ENCODE assay signal across 2 cellular contexts in the genomic region with DNA sequence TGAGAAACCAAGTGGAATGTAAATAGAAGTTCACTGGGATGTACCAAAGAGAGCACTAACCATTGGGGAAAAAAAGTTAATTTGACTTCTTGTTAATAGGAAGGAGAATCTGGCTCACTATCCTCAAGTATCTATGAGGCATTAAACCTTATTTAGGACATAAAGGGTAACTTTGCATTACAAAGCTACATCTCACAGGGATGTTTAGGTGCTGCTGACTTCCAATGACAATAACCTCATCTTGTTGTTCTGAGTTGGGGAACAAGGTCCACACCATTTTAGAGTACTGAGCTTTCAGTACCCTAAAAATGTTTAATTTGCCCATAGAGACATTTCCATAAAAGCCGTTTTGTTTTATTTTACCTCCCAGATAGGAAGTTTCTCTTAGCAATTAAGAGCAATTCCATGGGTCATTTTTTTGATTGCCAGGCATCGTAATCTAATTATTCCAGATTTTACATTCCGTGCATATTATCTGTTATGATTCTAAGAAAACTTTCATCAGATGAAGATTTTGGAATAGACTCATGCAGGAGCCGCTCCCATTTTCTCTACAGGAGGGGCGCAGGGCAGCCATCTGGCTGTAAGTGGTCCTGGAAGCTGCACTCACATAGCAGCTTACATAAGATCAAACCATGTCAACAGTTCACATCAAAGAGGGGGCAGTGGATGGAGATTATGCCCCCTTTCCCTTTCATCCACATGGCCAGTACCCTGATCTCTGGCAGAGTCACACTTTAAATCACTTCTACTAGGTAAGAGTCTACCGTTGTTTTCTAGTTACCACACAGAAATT.
TF ChIP-seq lines count a peak whose summit lies in the region.

No MANE protein-coding gene starts in this region.

TF ChIP-seq in SK-N-SH, 30 proteins besides CTCF, POLR2A, EP300 and RAD21:
- TF ChIP-seq, protein P1, sequence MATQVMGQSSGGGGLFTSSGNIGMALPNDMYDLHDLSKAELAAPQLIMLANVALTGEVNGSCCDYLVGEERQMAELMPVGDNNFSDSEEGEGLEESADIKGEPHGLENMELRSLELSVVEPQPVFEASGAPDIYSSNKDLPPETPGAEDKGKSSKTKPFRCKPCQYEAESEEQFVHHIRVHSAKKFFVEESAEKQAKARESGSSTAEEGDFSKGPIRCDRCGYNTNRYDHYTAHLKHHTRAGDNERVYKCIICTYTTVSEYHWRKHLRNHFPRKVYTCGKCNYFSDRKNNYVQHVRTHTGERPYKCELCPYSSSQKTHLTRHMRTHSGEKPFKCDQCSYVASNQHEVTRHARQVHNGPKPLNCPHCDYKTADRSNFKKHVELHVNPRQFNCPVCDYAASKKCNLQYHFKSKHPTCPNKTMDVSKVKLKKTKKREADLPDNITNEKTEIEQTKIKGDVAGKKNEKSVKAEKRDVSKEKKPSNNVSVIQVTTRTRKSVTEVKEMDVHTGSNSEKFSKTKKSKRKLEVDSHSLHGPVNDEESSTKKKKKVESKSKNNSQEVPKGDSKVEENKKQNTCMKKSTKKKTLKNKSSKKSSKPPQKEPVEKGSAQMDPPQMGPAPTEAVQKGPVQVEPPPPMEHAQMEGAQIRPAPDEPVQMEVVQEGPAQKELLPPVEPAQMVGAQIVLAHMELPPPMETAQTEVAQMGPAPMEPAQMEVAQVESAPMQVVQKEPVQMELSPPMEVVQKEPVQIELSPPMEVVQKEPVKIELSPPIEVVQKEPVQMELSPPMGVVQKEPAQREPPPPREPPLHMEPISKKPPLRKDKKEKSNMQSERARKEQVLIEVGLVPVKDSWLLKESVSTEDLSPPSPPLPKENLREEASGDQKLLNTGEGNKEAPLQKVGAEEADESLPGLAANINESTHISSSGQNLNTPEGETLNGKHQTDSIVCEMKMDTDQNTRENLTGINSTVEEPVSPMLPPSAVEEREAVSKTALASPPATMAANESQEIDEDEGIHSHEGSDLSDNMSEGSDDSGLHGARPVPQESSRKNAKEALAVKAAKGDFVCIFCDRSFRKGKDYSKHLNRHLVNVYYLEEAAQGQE (IDR thresholded peaks at IDR 0.05; ENCODE audit: low read depth, low read length), result no peak
- TF ChIP-seq, protein P2, sequence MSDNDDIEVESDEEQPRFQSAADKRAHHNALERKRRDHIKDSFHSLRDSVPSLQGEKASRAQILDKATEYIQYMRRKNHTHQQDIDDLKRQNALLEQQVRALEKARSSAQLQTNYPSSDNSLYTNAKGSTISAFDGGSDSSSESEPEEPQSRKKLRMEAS (IDR thresholded peaks at IDR 0.05; ENCODE audit: low read depth), result no peak
- TF ChIP-seq RXRA (IDR thresholded peaks at IDR 0.05; ENCODE audit: borderline replicate concordance, low read depth) (no peak), NRF1 (IDR thresholded peaks at IDR 0.05; ENCODE audit: low read depth, low read length) (no peak), MXI1 (IDR thresholded peaks at IDR 0.05; ENCODE audit: low read depth, low read length) (no peak), CHD2 (IDR thresholded peaks at IDR 0.05; ENCODE audit: low read length, partially characterized antibody) (no peak), POLR2AphosphoS5 (IDR thresholded peaks at IDR 0.05; ENCODE audit: low read depth, low read length) (no peak), RCOR1 (IDR thresholded peaks at IDR 0.05; ENCODE audit: low read length) (no peak), YY1 (IDR thresholded peaks at IDR 0.05; ENCODE audit: low read depth) (no peak), MEF2A (IDR thresholded peaks at IDR 0.05; ENCODE audit: borderline replicate concordance, low read depth) (no peak), TEAD4 (IDR thresholded peaks at IDR 0.05; ENCODE audit: borderline replicate concordance, insufficient read depth) (no peak), ELF1 (IDR thresholded peaks at IDR 0.05) (no peak)
- TF ChIP-seq, protein P3, sequence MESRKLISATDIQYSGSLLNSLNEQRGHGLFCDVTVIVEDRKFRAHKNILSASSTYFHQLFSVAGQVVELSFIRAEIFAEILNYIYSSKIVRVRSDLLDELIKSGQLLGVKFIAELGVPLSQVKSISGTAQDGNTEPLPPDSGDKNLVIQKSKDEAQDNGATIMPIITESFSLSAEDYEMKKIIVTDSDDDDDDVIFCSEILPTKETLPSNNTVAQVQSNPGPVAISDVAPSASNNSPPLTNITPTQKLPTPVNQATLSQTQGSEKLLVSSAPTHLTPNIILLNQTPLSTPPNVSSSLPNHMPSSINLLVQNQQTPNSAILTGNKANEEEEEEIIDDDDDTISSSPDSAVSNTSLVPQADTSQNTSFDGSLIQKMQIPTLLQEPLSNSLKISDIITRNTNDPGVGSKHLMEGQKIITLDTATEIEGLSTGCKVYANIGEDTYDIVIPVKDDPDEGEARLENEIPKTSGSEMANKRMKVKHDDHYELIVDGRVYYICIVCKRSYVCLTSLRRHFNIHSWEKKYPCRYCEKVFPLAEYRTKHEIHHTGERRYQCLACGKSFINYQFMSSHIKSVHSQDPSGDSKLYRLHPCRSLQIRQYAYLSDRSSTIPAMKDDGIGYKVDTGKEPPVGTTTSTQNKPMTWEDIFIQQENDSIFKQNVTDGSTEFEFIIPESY (IDR thresholded peaks at IDR 0.05; ENCODE audit: borderline replicate concordance, low read depth), result no peak
TF ChIP-seq in SK-N-SH: peak in this region for 0.

TF ChIP-seq in SK-N-SH treated with all-trans-retinoic acid at 6 μM for 48 hours, 23 proteins besides CTCF, POLR2A, EP300 and RAD21 (continued from another document):
- TF ChIP-seq, protein P4, sequence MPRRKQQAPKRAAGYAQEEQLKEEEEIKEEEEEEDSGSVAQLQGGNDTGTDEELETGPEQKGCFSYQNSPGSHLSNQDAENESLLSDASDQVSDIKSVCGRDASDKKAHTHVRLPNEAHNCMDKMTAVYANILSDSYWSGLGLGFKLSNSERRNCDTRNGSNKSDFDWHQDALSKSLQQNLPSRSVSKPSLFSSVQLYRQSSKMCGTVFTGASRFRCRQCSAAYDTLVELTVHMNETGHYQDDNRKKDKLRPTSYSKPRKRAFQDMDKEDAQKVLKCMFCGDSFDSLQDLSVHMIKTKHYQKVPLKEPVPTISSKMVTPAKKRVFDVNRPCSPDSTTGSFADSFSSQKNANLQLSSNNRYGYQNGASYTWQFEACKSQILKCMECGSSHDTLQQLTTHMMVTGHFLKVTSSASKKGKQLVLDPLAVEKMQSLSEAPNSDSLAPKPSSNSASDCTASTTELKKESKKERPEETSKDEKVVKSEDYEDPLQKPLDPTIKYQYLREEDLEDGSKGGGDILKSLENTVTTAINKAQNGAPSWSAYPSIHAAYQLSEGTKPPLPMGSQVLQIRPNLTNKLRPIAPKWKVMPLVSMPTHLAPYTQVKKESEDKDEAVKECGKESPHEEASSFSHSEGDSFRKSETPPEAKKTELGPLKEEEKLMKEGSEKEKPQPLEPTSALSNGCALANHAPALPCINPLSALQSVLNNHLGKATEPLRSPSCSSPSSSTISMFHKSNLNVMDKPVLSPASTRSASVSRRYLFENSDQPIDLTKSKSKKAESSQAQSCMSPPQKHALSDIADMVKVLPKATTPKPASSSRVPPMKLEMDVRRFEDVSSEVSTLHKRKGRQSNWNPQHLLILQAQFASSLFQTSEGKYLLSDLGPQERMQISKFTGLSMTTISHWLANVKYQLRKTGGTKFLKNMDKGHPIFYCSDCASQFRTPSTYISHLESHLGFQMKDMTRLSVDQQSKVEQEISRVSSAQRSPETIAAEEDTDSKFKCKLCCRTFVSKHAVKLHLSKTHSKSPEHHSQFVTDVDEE (CRISPR knock-in tag; IDR thresholded peaks at IDR 0.05), result no peak
TF ChIP-seq in SK-N-SH treated with all-trans-retinoic acid at 6 μM for 48 hours: peak in this region for 0.
